In genomic region chr6:135970750-135971149, GRCh38 we compare ENCODE assay signal across 29 cellular contexts.
"Had no signal": no experiment of that assay in that cellular context is flagged by ENCODE, and none has a peak within 500 bp of the region (broad histone marks: within the 10 kb centered on the region; RNA-seq: fewer than 3 reads in every experiment).

No MANE protein-coding gene starts in this region.

- H3K4me1 Mint-ChIP-seq: endodermal cell had no signal

- DNase-seq: colonic mucosa; cortex of kidney; dermis blood vessel endothelial cell; dorsolateral prefrontal cortex; effector CD4-positive, alpha-beta T cell; effector CD8-positive, alpha-beta T cell; effector memory CD4-positive, alpha-beta T cell; effector memory CD8-positive, alpha-beta T cell; endodermal cell; erythroblast; esophagus squamous epithelium; foreskin fibroblast; foreskin keratinocyte; foreskin melanocyte; gastrocnemius medialis; glutamatergic neuron; head of caudate nucleus; heart left ventricle; heart right ventricle had no signal

- H3K27ac Mint-ChIP-seq: dendritic cell treated with granulocyte-macrophage colony-stimulating factor and Interleukin-4, amounts not matched to agents 40 ng/mL and 50 ng/mL, for 4 days; effector memory CD8-positive, alpha-beta T cell; endodermal cell had no signal

- H3K9me3 Mint-ChIP-seq: effector memory CD8-positive, alpha-beta T cell; endodermal cell had no signal

- H3K4me3 Mint-ChIP-seq: dendritic cell treated with granulocyte-macrophage colony-stimulating factor and Interleukin-4, amounts not matched to agents 40 ng/mL and 50 ng/mL, for 4 days; effector memory CD8-positive, alpha-beta T cell; endodermal cell had no signal

- H3K27me3 Mint-ChIP-seq: dendritic cell treated with granulocyte-macrophage colony-stimulating factor and Interleukin-4, amounts not matched to agents 40 ng/mL and 50 ng/mL, for 4 days had no signal

- H3K4me1 ChIP-seq: colonic mucosa, esophagus muscularis mucosa, esophagus squamous epithelium, foreskin keratinocyte, gastroesophageal sphincter had no signal

- H3K9me3 ChIP-seq: colonic mucosa, esophagus muscularis mucosa, esophagus squamous epithelium, gastrocnemius medialis, gastroesophageal sphincter, heart right ventricle had no signal

- H3K27me3 ChIP-seq: colonic mucosa, dorsolateral prefrontal cortex, esophagus muscularis mucosa, esophagus squamous epithelium, foreskin keratinocyte, gastrocnemius medialis, gastroesophageal sphincter, heart left ventricle, heart right ventricle had no signal

- FAIRE-seq: colon, endometrium, endothelial cell of umbilical vein, frontal cortex had no signal

- H3K27ac ChIP-seq: colonic mucosa, coronary artery, epithelial cell of prostate, esophagus muscularis mucosa, esophagus squamous epithelium, foreskin keratinocyte, gastrocnemius medialis, gastroesophageal sphincter, heart left ventricle, heart right ventricle had no signal

- H3K4me3 ChIP-seq: colonic mucosa, coronary artery, dorsolateral prefrontal cortex, esophagus muscularis mucosa, esophagus squamous epithelium, gastrocnemius medialis, gastroesophageal sphincter, heart left ventricle, heart right ventricle had no signal

- ATAC-seq: effector memory CD8-positive, alpha-beta T cell; esophagus mucosa; foreskin keratinocyte; gastrocnemius medialis; gastroesophageal sphincter; heart left ventricle; heart right ventricle had no signal

- H3K36me3 ChIP-seq: colonic mucosa, esophagus muscularis mucosa, esophagus squamous epithelium, gastrocnemius medialis, gastroesophageal sphincter, heart left ventricle, heart right ventricle had no signal
